ENCODE assay signal across 1 cellular context in genomic region chr1:89804646-89805237, GRCh38.
TF ChIP-seq lines count a peak whose summit lies in the region.

No MANE protein-coding gene starts in this region.

TF ChIP-seq in GM12878, 131 proteins besides CTCF, POLR2A, EP300 and RAD21 (continued from another document):
- TF ChIP-seq ZNF592 (IDR thresholded peaks at IDR 0.05): 0 out of 2 replicates have a peak, but pooled peaks have one; percentile 28
- TF ChIP-seq BHLHE40 (IDR thresholded peaks at IDR 0.05; ENCODE audit: borderline replicate concordance in 1 of 2, low read depth in 2 of 2, low read length in 1 of 2): 0 out of 4 replicates have a peak, but pooled peaks of 1 of the 2 experiments have one; percentile 23
- TF ChIP-seq ZNF622 (IDR thresholded peaks at IDR 0.05): no peak
- TF ChIP-seq ZNF384 (IDR thresholded peaks at IDR 0.05; ENCODE audit: borderline replicate concordance, low read depth, low read length): no peak
- TF ChIP-seq SREBF1 (IDR thresholded peaks at IDR 0.05; ENCODE audit: low read length): 0 out of 2 replicates have a peak, but pooled peaks have one; percentile 11
- TF ChIP-seq KLF5 (IDR thresholded peaks at IDR 0.05; ENCODE audit: partially characterized antibody): peak; percentile 37
- no peak for TF ChIP-seq CHD1 (IDR thresholded peaks at IDR 0.05; ENCODE audit: low read depth, low read length)
- peak; percentile 81 for TF ChIP-seq YY1 (IDR thresholded peaks at IDR 0.05; ENCODE audit: low read depth, low read length)
- TF ChIP-seq SRF (IDR thresholded peaks at IDR 0.05; ENCODE audit: low read depth in 2 of 2, low read length in 2 of 2): no peak
- TF ChIP-seq RB1 (IDR thresholded peaks at IDR 0.05; ENCODE audit: borderline replicate concordance): no peak
- no peak for TF ChIP-seq ASH2L (IDR thresholded peaks at IDR 0.05; ENCODE audit: borderline replicate concordance, low read depth)
- TF ChIP-seq MXI1 (IDR thresholded peaks at IDR 0.05; ENCODE audit: low read depth, low read length): no peak
- TF ChIP-seq JUNB (IDR thresholded peaks at IDR 0.05): peak; percentile 41
- no peak for TF ChIP-seq FOXK2 (IDR thresholded peaks at IDR 0.05)
- TF ChIP-seq E2F4 (IDR thresholded peaks at IDR 0.05; ENCODE audit: low read depth, low read length): no peak
- peak; percentile 8; the same call in 1 of the 2 replicates for TF ChIP-seq IRF4 (IDR thresholded peaks at IDR 0.05; ENCODE audit: low read depth, low read length)
- TF ChIP-seq EED (IDR thresholded peaks at IDR 0.05; ENCODE audit: low read depth): peak; percentile 30; the same call in 1 of the 2 replicates
- TF ChIP-seq MYB (IDR thresholded peaks at IDR 0.05; ENCODE audit: borderline replicate concordance, low read depth, low read length): no peak
- peak; percentile 98 for TF ChIP-seq SMC3 (IDR thresholded peaks at IDR 0.05; ENCODE audit: borderline replicate concordance, low read length)
- peak in 1 of 2 experiments; percentile 35; a peak in 2 of 4 replicates for TF ChIP-seq IKZF2 (IDR thresholded peaks at IDR 0.05)
- peak; percentile 67; the same call in 1 of the 2 replicates for TF ChIP-seq TCF12 (IDR thresholded peaks at IDR 0.05; ENCODE audit: low read depth, low read length)
TF ChIP-seq in GM12878: peak in this region for 15.
